Comparison of ENCODE assay signal across 13 cellular contexts in the genomic region with DNA sequence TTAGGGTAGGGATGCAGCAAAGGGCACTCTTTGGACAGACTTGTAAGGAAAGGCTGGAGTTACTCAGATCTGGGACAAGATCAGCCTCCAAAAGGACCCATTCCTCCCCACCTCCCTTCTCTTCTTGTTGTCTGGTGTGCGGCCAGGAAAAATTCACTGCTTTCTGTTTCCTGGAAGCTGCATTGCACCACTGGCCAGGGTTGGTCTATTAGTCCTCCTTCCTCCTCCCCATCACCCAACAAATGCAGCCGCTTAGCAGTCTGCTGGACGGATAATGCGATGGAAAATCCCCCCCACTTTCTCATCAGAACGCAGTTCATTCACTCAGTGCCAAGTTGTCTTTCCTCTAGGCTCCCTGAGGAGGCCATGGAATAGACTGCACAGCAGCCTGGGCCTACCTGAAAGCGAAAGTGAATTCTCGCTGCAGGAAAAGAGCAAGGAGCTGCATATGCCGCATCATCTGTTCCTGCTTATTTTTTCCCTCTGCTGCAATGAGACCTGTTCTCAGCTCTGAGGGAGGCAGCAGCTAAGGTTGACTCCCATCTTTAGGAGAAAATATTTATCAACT.
DNase-seq lines count a peak whose midpoint lies in the region; ATAC-seq and TF ChIP-seq lines count a peak whose summit lies in the region.
"Had no signal": no experiment of that assay in that cellular context is flagged by ENCODE, and none has a peak within 500 bp of the region (broad histone marks: within the 10 kb centered on the region; RNA-seq: fewer than 3 reads in every experiment).

No MANE protein-coding gene starts in this region.

- no peak overlapping the region for H3K18ac ChIP-seq in neuronal stem cell (ENCODE audit: low read length)

- H2BK12ac ChIP-seq in neuronal stem cell (ENCODE audit: low read length), result no peak overlapping the region

- H2AK5ac ChIP-seq in neuronal stem cell (ENCODE audit: low read depth, low read length), result no peak overlapping the region

- no peak overlapping the region for H2BK5ac ChIP-seq in neuronal stem cell (ENCODE audit: low read length)

- H3K4ac ChIP-seq in neuronal stem cell (ENCODE audit: low read length), result no peak overlapping the region

- no peak overlapping the region for H3K4me2 ChIP-seq in neuronal stem cell (ENCODE audit: insufficient read depth, low read length, poor library complexity, severe bottlenecking)

- no peak for TF ChIP-seq POLR2A in esophagus muscularis mucosa (IDR thresholded peaks at IDR 0.05; ENCODE audit: low read depth)

- peaks cover 59% of the 10 kb centered on the region for H3K4me1 Mint-ChIP-seq in Calu3 (ENCODE audit: low read depth, unreplicated experiment)
- H3K4me1 Mint-ChIP-seq in activated CD8-positive, alpha-beta memory T cell treated with anti-CD3 and anti-CD28 coated beads, Interleukin-2, amount 10 ng/mL, durations not matched to agents 7 days and 5 days, result no peaks in the 10 kb centered on the region

- H3K4me3 ChIP-seq in esophagus muscularis mucosa (peak overlapping the region; percentile 13 to 34 (median 29)), neuronal stem cell (ENCODE audit: low read length in 2 of 2) (no peak overlapping the region)

- H3K4me1 ChIP-seq in esophagus muscularis mucosa (peaks cover 0 to 7% (median 0%) of the 10 kb centered on the region in 4 donors), neuronal stem cell (ENCODE audit: control insufficient read depth in 2 of 2, insufficient read depth in 1 of 2, low read depth in 1 of 2, low read length in 2 of 2) (no peaks in the 10 kb centered on the region)

- H3K23ac ChIP-seq in neuronal stem cell (ENCODE audit: low read depth, low read length, poor library complexity), result no peak overlapping the region

- no TSS peak for BruUV-seq in Calu3 (replicated peaks; lab: Mats Ljungman, UMichigan)

- peak overlapping the region; percentile 26 for H2AFZ ChIP-seq in neuronal stem cell (ENCODE audit: low read length)

- intact Hi-C loops in Calu3 (cut with micrococcal nuclease; ENCODE audit: unreplicated experiment) (loop anchor here (5.0 kb wide), 2 partner anchors 81 to 136 kb away; no protein-coding TSS in a partner anchor), esophagus muscularis mucosa (cut with DNase I) (no loop called here)

- no peaks in the 10 kb centered on the region for H3K9me3 Mint-ChIP-seq in Calu3 (ENCODE audit: low read depth, unreplicated experiment)
- peaks cover 3% of the 10 kb centered on the region for H3K9me3 Mint-ChIP-seq in activated CD8-positive, alpha-beta memory T cell treated with anti-CD3 and anti-CD28 coated beads, Interleukin-2, amount 10 ng/mL, durations not matched to agents 7 days and 5 days (ENCODE audit: low read depth)

- H3K36me3 ChIP-seq in esophagus muscularis mucosa (no peaks in the 10 kb centered on the region), neuronal stem cell (replicated peaks in 1 of 2; ENCODE audit: control insufficient read depth in 2 of 2, insufficient read depth in 2 of 2, low read length in 2 of 2) (no peaks in the 10 kb centered on the region)

- ATAC-seq in GM21528 (IDR thresholded peaks at IDR 0.05; ENCODE audit: low FRiP score, unreplicated experiment) (no peak), HG02588 (IDR thresholded peaks at IDR 0.05; ENCODE audit: unreplicated experiment) (no peak)
- no peak for ATAC-seq in activated CD8-positive, alpha-beta memory T cell treated with anti-CD3 and anti-CD28 coated beads, Interleukin-2, amount 10 ng/mL, durations not matched to agents 7 days and 5 days

- H3K9me3 ChIP-seq in esophagus muscularis mucosa, result no peaks in the 10 kb centered on the region
- no peaks in the 10 kb centered on the region for H3K9me3 ChIP-seq in neuronal stem cell (replicated peaks in 1 of 2; ENCODE audit: control insufficient read depth in 2 of 2, insufficient read depth in 1 of 2, low read depth in 1 of 2, low read length in 2 of 2)

- CTCF ChIA-PET in Calu3 (lab: Charles Lee), result no interaction called here
- CTCF ChIA-PET in activated CD8-positive, alpha-beta memory T cell treated with anti-CD3 and anti-CD28 coated beads, Interleukin-2, amount 10 ng/mL, durations not matched to agents 7 days and 5 days (lab: Charles Lee), result no interaction called here

- H3K27me3 Mint-ChIP-seq in Calu3 (ENCODE audit: unreplicated experiment), result no peaks in the 10 kb centered on the region
- no peaks in the 10 kb centered on the region for H3K27me3 Mint-ChIP-seq in activated CD8-positive, alpha-beta memory T cell treated with anti-CD3 and anti-CD28 coated beads, Interleukin-2, amount 10 ng/mL, durations not matched to agents 7 days and 5 days
- H3K27me3 Mint-ChIP-seq: CD4-positive, alpha-beta T cell; stimulated activated naive CD8-positive, alpha-beta T cell treated with anti-CD3 and anti-CD28 coated beads, Interleukin-15, Interleukin-2, amounts not matched to agents 100 ng/mL and 50 ng/mL, for 24 hours had no signal

- H3K36me3 Mint-ChIP-seq in Calu3 (ENCODE audit: insufficient read depth, unreplicated experiment), result no peaks in the 10 kb centered on the region
- H3K36me3 Mint-ChIP-seq in activated CD8-positive, alpha-beta memory T cell treated with anti-CD3 and anti-CD28 coated beads, Interleukin-2, amount 10 ng/mL, durations not matched to agents 7 days and 5 days, result no peaks in the 10 kb centered on the region

- no peak overlapping the region for H4K8ac ChIP-seq in neuronal stem cell (ENCODE audit: low read depth, low read length)

- no peak overlapping the region for H2BK120ac ChIP-seq in neuronal stem cell (ENCODE audit: low read depth, low read length)

- no peak for TF ChIP-seq EP300 in esophagus muscularis mucosa (IDR thresholded peaks at IDR 0.05)

- no peaks in the 10 kb centered on the region for H3K79me1 ChIP-seq in neuronal stem cell (ENCODE audit: low read depth, low read length)

- H3K27ac ChIP-seq in esophagus muscularis mucosa (replicated peaks in 1 of 4) (peak overlapping the region in 1 of 4 donors; percentile 10), neuronal stem cell (replicated peaks; ENCODE audit: low read length) (no peak overlapping the region)

- no peak overlapping the region for H2BK15ac ChIP-seq in neuronal stem cell (ENCODE audit: low read length)

- WGBS in esophagus muscularis mucosa, result 59% methylated on average over 8 of the region's 8 CpGs
- no CpG with 5 or more reads among the region's 8 CpGs for WGBS in neuronal stem cell (ENCODE audit: extremely low coverage in 2 of 2, insufficient read length in 2 of 2, insufficient replicate concordance in 1 of 2), 2 donors

- H3K4me3 Mint-ChIP-seq in Calu3 (ENCODE audit: low read depth, unreplicated experiment), result no peak overlapping the region
- H3K4me3 Mint-ChIP-seq in activated CD8-positive, alpha-beta memory T cell treated with anti-CD3 and anti-CD28 coated beads, Interleukin-2, amount 10 ng/mL, durations not matched to agents 7 days and 5 days, result no peak overlapping the region
- H3K4me3 Mint-ChIP-seq: CD4-positive, alpha-beta T cell; stimulated activated naive CD8-positive, alpha-beta T cell treated with anti-CD3 and anti-CD28 coated beads, Interleukin-15, Interleukin-2, amounts not matched to agents 100 ng/mL and 50 ng/mL, for 24 hours had no signal

- peak; percentile 9 for DNase-seq in Calu3
- peak; percentile 17 for DNase-seq in NCI-H2029 (lab: John Stamatoyannopoulos, UW)
- no peak for DNase-seq in esophagus muscularis mucosa (ENCODE audit: extremely low spot score)
- DNase-seq in neuronal stem cell (ENCODE audit: low spot score), result no peak
- no peak for DNase-seq in activated CD8-positive, alpha-beta memory T cell treated with anti-CD3 and anti-CD28 coated beads, Interleukin-2, amount 10 ng/mL, durations not matched to agents 7 days and 5 days
- DNase-seq in NCI-H2227 treated with DMSO at 0.1 percent for 48 hours (lab: John Stamatoyannopoulos, UW), result no peak
- DNase-seq: activated CD4-positive, alpha-beta T cell treated with anti-CD3 and anti-CD28 coated beads for 4 hours; activated gamma-delta T cell treated with Interleukin-2 at 50 U/mL for 16 hours; CD4-positive, alpha-beta T cell; NCI-H1930 had no signal

- H3K14ac ChIP-seq in neuronal stem cell (ENCODE audit: low read length), result no peak overlapping the region

- TF ChIP-seq CTCF in Calu3 (IDR thresholded peaks at IDR 0.05; ENCODE audit: unreplicated experiment) (no peak), esophagus muscularis mucosa (IDR thresholded peaks at IDR 0.05) (no peak)

- no peak overlapping the region for H4K91ac ChIP-seq in neuronal stem cell (ENCODE audit: low read depth, low read length, poor library complexity)

- peak overlapping the region; percentile 82 for H3K27ac Mint-ChIP-seq in Calu3 (ENCODE audit: unreplicated experiment)
- H3K27ac Mint-ChIP-seq in activated CD8-positive, alpha-beta memory T cell treated with anti-CD3 and anti-CD28 coated beads, Interleukin-2, amount 10 ng/mL, durations not matched to agents 7 days and 5 days, result no peak overlapping the region
- H3K27ac Mint-ChIP-seq: CD4-positive, alpha-beta T cell; stimulated activated naive CD8-positive, alpha-beta T cell treated with anti-CD3 and anti-CD28 coated beads, Interleukin-15, Interleukin-2, amounts not matched to agents 100 ng/mL and 50 ng/mL, for 24 hours had no signal

- no peak overlapping the region for H3K9ac ChIP-seq in neuronal stem cell (ENCODE audit: low read depth, low read length, poor library complexity)

- H3K27me3 ChIP-seq in esophagus muscularis mucosa (no peaks in the 10 kb centered on the region), neuronal stem cell (ENCODE audit: control insufficient read depth in 3 of 3, insufficient read depth in 3 of 3, low read depth in 1 of 3, low read length in 3 of 3) (no peaks in the 10 kb centered on the region)

Comparison
In these comparisons a context has a peak if more than half of its experiments do, and no peak if none do; other contexts are left out.
1. DNase-seq: peak in Calu3 (single experiment) and NCI-H2029 (single experiment); none in esophagus muscularis mucosa (single experiment), neuronal stem cell (single experiment), activated CD8-positive, alpha-beta memory T cell treated with anti-CD3 and anti-CD28 coated beads, Interleukin-2, amount 10 ng/mL, durations not matched to agents 7 days and 5 days (single experiment) and NCI-H2227 treated with DMSO at 0.1 percent for 48 hours (single experiment).
2. H3K4me3 ChIP-seq: peak in esophagus muscularis mucosa (4 of 4); none in neuronal stem cell (0 of 2).